2 cellular contexts compared by ENCODE assay signal in genomic region chr4:185966997-185967775, GRCh38.
TF ChIP-seq lines count a peak whose summit lies in the region.

No MANE protein-coding gene starts in this region.

TF ChIP-seq in WTC11, 78 proteins besides CTCF, POLR2A, EP300 and RAD21 (continued from another document):
- TF ChIP-seq PRDM15 (CRISPR knock-in tag; IDR thresholded peaks at IDR 0.05) (no peak), EMX1 (CRISPR knock-in tag; IDR thresholded peaks at IDR 0.05) (no peak), PRRX2 (CRISPR knock-in tag; IDR thresholded peaks at IDR 0.05) (no peak), JUN (CRISPR knock-in tag; IDR thresholded peaks at IDR 0.05) (no peak), SMAD4 (CRISPR knock-in tag; IDR thresholded peaks at IDR 0.05) (no peak)

TF ChIP-seq in HepG2, 621 proteins besides CTCF, POLR2A, EP300 and RAD21 (continued from another document):
- TF ChIP-seq ZNF646 (CRISPR knock-in tag; IDR thresholded peaks at IDR 0.05) (no peak), ATF1 (CRISPR knock-in tag; IDR thresholded peaks at IDR 0.05) (no peak), ZNF121 (CRISPR knock-in tag; IDR thresholded peaks at IDR 0.05) (no peak), FOXA3 (CRISPR knock-in tag; IDR thresholded peaks at IDR 0.05) (no peak), ARNT2 (CRISPR knock-in tag; IDR thresholded peaks at IDR 0.05; ENCODE audit: low read depth) (no peak), ZNF749 (CRISPR knock-in tag; IDR thresholded peaks at IDR 0.05; ENCODE audit: borderline replicate concordance) (no peak), AKAP8 (CRISPR knock-in tag; IDR thresholded peaks at IDR 0.05) (no peak)
- TF ChIP-seq, protein P1, sequence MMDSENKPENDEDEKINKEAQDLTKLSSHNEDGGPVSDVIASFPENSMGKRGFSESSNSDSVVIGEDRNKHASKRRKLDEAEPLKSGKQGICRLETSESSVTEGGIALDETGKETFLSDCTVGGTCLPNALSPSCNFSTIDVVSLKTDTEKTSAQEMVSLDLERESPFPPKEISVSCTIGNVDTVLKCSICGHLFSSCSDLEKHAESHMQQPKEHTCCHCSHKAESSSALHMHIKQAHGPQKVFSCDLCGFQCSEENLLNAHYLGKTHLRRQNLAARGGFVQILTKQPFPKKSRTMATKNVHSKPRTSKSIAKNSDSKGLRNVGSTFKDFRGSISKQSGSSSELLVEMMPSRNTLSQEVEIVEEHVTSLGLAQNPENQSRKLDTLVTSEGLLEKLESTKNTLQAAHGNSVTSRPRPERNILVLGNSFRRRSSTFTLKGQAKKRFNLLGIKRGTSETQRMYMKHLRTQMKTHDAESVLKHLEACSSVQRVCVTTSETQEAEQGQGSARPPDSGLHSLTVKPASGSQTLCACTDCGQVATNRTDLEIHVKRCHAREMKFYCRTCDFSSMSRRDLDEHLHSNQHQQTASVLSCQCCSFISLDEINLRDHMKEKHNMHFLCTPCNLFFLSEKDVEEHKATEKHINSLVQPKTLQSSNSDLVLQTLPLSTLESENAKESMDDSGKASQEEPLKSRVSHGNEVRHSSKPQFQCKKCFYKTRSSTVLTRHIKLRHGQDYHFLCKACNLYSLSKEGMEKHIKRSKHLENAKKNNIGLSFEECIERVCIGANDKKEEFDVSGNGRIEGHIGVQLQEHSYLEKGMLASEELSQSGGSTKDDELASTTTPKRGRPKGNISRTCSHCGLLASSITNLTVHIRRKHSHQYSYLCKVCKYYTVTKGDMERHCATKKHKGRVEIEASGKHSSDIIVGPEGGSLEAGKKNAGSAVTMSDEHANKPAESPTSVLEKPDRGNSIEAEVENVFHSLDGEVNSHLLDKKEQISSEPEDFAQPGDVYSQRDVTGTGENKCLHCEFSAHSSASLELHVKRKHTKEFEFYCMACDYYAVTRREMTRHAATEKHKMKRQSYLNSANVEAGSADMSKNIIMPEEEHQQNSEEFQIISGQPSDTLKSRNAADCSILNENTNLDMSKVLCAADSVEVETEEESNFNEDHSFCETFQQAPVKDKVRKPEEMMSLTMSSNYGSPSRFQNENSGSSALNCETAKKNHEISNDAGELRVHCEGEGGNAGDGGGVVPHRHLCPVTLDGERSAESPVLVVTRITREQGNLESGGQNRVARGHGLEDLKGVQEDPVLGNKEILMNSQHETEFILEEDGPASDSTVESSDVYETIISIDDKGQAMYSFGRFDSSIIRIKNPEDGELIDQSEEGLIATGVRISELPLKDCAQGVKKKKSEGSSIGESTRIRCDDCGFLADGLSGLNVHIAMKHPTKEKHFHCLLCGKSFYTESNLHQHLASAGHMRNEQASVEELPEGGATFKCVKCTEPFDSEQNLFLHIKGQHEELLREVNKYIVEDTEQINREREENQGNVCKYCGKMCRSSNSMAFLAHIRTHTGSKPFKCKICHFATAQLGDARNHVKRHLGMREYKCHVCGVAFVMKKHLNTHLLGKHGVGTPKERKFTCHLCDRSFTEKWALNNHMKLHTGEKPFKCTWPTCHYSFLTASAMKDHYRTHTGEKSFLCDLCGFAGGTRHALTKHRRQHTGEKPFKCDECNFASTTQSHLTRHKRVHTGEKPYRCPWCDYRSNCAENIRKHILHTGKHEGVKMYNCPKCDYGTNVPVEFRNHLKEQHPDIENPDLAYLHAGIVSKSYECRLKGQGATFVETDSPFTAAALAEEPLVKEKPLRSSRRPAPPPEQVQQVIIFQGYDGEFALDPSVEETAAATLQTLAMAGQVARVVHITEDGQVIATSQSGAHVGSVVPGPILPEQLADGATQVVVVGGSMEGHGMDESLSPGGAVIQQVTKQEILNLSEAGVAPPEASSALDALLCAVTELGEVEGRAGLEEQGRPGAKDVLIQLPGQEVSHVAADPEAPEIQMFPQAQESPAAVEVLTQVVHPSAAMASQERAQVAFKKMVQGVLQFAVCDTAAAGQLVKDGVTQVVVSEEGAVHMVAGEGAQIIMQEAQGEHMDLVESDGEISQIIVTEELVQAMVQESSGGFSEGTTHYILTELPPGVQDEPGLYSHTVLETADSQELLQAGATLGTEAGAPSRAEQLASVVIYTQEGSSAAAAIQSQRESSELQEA (CRISPR knock-in tag; IDR thresholded peaks at IDR 0.05; ENCODE audit: not compliant biosample characterization): no peak
